15 cellular contexts compared by ENCODE assay signal in the genomic region with DNA sequence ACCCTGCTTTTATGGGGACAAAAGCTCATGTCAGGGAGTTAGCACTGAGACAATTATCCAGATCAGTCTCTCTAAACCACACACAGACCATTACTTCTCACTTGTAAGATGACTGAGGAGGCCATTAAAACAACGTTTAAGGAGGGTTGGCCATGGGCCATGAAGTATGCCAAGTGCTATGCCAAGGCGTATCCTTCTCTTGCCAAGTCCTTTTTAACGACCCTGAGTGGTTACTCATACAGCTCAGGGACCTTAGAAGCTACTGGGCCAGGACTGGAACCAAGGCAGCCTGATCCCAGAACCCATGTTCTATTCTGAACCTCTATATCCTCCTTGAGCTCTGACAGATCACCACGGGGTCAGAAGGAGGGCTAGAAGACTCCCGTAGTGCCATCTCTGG.
"Had no signal": no experiment of that assay in that cellular context is flagged by ENCODE, and none has a peak within 500 bp of the region (broad histone marks: within the 10 kb centered on the region; RNA-seq: fewer than 3 reads in every experiment).

No MANE protein-coding gene starts in this region.

- H3K27me3 ChIP-seq: hepatocyte, neural progenitor cell, ovary had no signal

- H3K27ac ChIP-seq: hepatocyte, left ventricle myocardium inferior, lower lobe of right lung, neural progenitor cell, ovary had no signal

- H3K4me1 ChIP-seq: left ventricle myocardium inferior, lower lobe of right lung had no signal

- ATAC-seq: lower lobe of right lung; natural killer cell treated with Interleukin-12 subunit alpha and Interleukin-12 subunit beta and Interleukin-15 and Interleukin-18, amount 100 ng/mL, for 72 hours; right cardiac atrium had no signal

- H3K36me3 ChIP-seq: left ventricle myocardium inferior, lower lobe of right lung, neural progenitor cell, ovary had no signal

- H3K9me3 ChIP-seq: left ventricle myocardium inferior, lower lobe of right lung, ovary had no signal

- H3K9ac ChIP-seq: neural progenitor cell had no signal

- H3K4me3 ChIP-seq: hepatocyte, left ventricle myocardium inferior, lower lobe of right lung, neural progenitor cell, ovary had no signal

- DNase-seq: foreskin melanocyte; head of caudate nucleus; left ventricle myocardium inferior; lower lobe of right lung; mesenchymal stem cell; midbrain; nucleus accumbens; ovary; right cardiac atrium; small intestine; stimulated activated CD4-positive, alpha-beta T cell treated with anti-CD3 and anti-CD28 coated beads, Interleukin-12 subunit alpha, Interleukin-12 subunit beta, amount 100 ng/mL, for 4 hours; stimulated activated naive CD4-positive, alpha-beta T cell had no signal
